In the genomic region with DNA sequence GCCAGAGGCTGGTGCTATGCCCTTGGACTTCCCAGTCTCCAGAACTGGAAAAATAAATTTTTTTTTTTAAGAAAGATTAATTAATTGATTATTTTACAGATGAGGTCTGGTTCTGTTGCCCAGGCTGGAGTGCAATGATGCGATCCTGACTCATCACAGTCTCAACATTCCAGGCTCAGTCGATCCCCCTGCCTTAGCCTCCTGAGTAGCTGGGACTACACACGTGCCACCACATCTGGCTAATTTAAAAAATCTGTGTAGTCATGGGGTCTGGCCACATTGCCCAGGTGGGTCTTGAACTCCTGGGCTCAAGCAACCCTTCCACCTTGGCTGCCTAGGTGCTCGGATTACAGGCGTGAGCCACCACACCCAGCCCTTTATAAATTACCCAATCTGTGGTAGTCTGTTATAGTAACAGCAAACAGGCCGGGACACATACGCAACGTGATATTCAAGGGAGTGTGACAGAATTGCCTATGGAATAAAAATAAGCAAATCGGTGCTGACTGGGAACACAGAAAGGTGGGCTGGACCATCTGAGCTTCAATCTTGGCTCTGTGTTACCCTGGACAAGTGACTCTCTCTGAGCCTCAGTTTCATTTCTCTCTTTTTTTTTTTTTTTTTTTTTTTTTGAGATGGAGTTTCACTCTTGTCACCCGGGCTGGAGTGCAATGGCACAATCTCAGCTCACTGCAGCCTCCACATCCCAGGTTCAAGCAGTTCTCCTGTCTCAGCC, we compare ENCODE assay signal across 1 cellular context.
TF ChIP-seq lines count a peak whose summit lies in the region.

No MANE protein-coding gene starts in this region.

TF ChIP-seq in HepG2, 621 proteins besides CTCF, POLR2A, EP300 and RAD21:
- TF ChIP-seq IRX3 (CRISPR knock-in tag; IDR thresholded peaks at IDR 0.05; ENCODE audit: borderline replicate concordance, low read depth) = no peak
- TF ChIP-seq BHLHE40 (IDR thresholded peaks at IDR 0.05; ENCODE audit: low read length) = 0 out of 2 replicates have a peak, but pooled peaks have one; percentile 23
- TF ChIP-seq RORA (CRISPR knock-in tag; IDR thresholded peaks at IDR 0.05) = no peak
- no peak for TF ChIP-seq ZNF570 (CRISPR knock-in tag; IDR thresholded peaks at IDR 0.05; ENCODE audit: borderline replicate concordance)
- TF ChIP-seq ZNF564 (CRISPR knock-in tag; IDR thresholded peaks at IDR 0.05) = peak; percentile 77; the same call in 1 of the 2 replicates
- TF ChIP-seq FOSL2 (CRISPR knock-in tag; IDR thresholded peaks at IDR 0.05) = 0 out of 2 replicates have a peak, but pooled peaks have one; percentile 16
